ENCODE assay signal across 27 cellular contexts in the genomic region with DNA sequence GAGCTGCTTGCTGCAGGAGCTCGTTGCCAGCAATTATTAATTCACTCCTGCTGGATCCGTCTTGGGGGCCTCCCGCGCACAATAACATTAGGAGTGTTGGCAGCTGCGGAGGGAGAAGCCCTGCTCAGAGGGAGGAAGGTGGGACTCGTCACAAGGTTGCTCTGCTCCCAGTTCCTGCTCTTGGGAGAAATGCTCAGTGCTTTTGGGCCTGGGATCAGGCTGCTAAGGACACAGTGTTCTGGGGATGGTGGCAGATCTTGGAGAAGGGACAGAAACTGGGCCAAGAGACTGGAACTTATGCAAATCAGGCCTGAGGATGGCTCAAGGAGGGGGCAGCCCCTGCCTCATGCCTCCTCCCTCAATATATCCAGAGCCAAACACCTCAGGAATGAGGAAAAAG.
A peak's percentile ranks its signal among the peaks of the same experiment; 100 is the strongest.
DNase-seq lines count a peak whose midpoint lies in the region; ATAC-seq and TF ChIP-seq lines count a peak whose summit lies in the region.
"Had no signal": no experiment of that assay in that cellular context is flagged by ENCODE, and none has a peak within 500 bp of the region (broad histone marks: within the 10 kb centered on the region; RNA-seq: fewer than 3 reads in every experiment).

No MANE protein-coding gene starts in this region.

- H3K4me1 Mint-ChIP-seq in nephron (peaks cover 41% of the 10 kb centered on the region), T-cell (no peaks in the 10 kb centered on the region)
- H3K4me1 Mint-ChIP-seq: activated T-helper 17 cell treated with anti-CD3 and anti-CD28 coated beads, Interleukin-2, amount 50 U/mL, for 72 hours; central memory CD8-positive, alpha-beta T cell; immature natural killer cell had no signal

- TF ChIP-seq EP300 in gastroesophageal sphincter (IDR thresholded peaks at IDR 0.05) = no peak

- H3K4me3 Mint-ChIP-seq in nephron (peak overlapping the region in 2 of 3 experiments; percentile 31), T-cell (no peak overlapping the region)
- H3K4me3 Mint-ChIP-seq: activated T-helper 17 cell treated with anti-CD3 and anti-CD28 coated beads, Interleukin-2, amount 50 U/mL, for 72 hours; CD4-positive, alpha-beta T cell; central memory CD8-positive, alpha-beta T cell; immature natural killer cell had no signal

- ATAC-seq in gastroesophageal sphincter = peak; percentile 29
- ATAC-seq in T-cell (replicated peaks in 1 of 4) = no peak
- ATAC-seq: activated naive CD4-positive, alpha-beta T cell treated with anti-CD3 and anti-CD28 coated beads, Interleukin-2, amount 50 U/mL, for 72 hours; activated T-helper 17 cell treated with anti-CD3 and anti-CD28 coated beads, Interleukin-2, amount 50 U/mL, for 72 hours; HepG2 had no signal

- no peaks in the 10 kb centered on the region for H3K36me3 ChIP-seq in gastroesophageal sphincter
- H3K36me3 ChIP-seq: ascending aorta, tibial nerve had no signal

- H3K27ac Mint-ChIP-seq in nephron (peak overlapping the region; percentile 31 to 89 (median 72)), T-cell (no peak overlapping the region)
- H3K27ac Mint-ChIP-seq: activated naive CD4-positive, alpha-beta T cell treated with anti-CD3 and anti-CD28 coated beads, Interleukin-2, amount 50 U/mL, for 72 hours; activated T-helper 17 cell treated with anti-CD3 and anti-CD28 coated beads, Interleukin-2, amount 50 U/mL, for 72 hours; CD4-positive, alpha-beta T cell; immature natural killer cell had no signal

- H3K9me3 ChIP-seq in gastroesophageal sphincter = no peaks in the 10 kb centered on the region
- H3K9me3 ChIP-seq: ascending aorta, tibial nerve had no signal

- POLR2A ChIA-PET in T-cell (lab: Charles Lee) = no interaction called here

- no peaks in the 10 kb centered on the region for H3K4me1 ChIP-seq in gastroesophageal sphincter
- H3K4me1 ChIP-seq: ascending aorta had no signal

- peaks cover 11% of the 10 kb centered on the region for H3K27me3 ChIP-seq in gastroesophageal sphincter
- H3K27me3 ChIP-seq: ascending aorta, tibial nerve had no signal

- no peaks in the 10 kb centered on the region for H3K36me3 Mint-ChIP-seq in nephron (ENCODE audit: low read depth)
- H3K36me3 Mint-ChIP-seq in T-cell = no peaks in the 10 kb centered on the region
- H3K36me3 Mint-ChIP-seq: activated naive CD4-positive, alpha-beta T cell treated with anti-CD3 and anti-CD28 coated beads, Interleukin-2, amount 50 U/mL, for 72 hours; immature natural killer cell had no signal

- no peak overlapping the region for H3K4me3 ChIP-seq in gastroesophageal sphincter
- H3K4me3 ChIP-seq: ascending aorta, tibial nerve had no signal

- WGBS in gastroesophageal sphincter (ENCODE audit: low coverage in 1 of 2), 2 donors = 22 to 33% methylated on average over 1 to 3 of the region's 6 CpGs

- TF ChIP-seq CTCF in gastroesophageal sphincter (IDR thresholded peaks at IDR 0.05) (no peak), nephron (IDR thresholded peaks at IDR 0.05; ENCODE audit: unreplicated experiment in 3 of 3) (no peak)

- CTCF ChIA-PET in T-cell (lab: Charles Lee) = no interaction called here

- peaks cover 6% of the 10 kb centered on the region for H3K27me3 Mint-ChIP-seq in nephron (ENCODE audit: low read depth)
- peaks cover 16 to 19% of the 10 kb centered on the region in 2 donors for H3K27me3 Mint-ChIP-seq in T-cell

- peaks cover 8% of the 10 kb centered on the region for H3K9me3 Mint-ChIP-seq in nephron
- peaks cover 0 to 13% (median 0%) of the 10 kb centered on the region in 3 donors for H3K9me3 Mint-ChIP-seq in T-cell
- H3K9me3 Mint-ChIP-seq: activated T-helper 17 cell treated with anti-CD3 and anti-CD28 coated beads, Interleukin-2, amount 50 U/mL, for 72 hours; CD4-positive, alpha-beta T cell; central memory CD8-positive, alpha-beta T cell; immature natural killer cell had no signal

- DNase-seq in DMS 273 (lab: John Stamatoyannopoulos, UW; ENCODE audit: unreplicated experiment) (peak; percentile 54), DMS 273 treated with DMSO at 0.1 percent for 48 hours (lab: John Stamatoyannopoulos, UW) (no peak), superior temporal gyrus (ENCODE audit: extremely low spot score) (peak; percentile 69), NCI-H526 treated with DMSO at 0.1 percent for 48 hours (lab: John Stamatoyannopoulos, UW) (no peak), T-cell (no peak), NCI-H2029 treated with DMSO at 0.1 percent for 48 hours (lab: John Stamatoyannopoulos, UW) (no peak)
- DNase-seq: activated CD4-positive, alpha-beta T cell treated with anti-CD3 and anti-CD28 coated beads, Interleukin-2, amount 50 U/mL, for 48 hours; activated CD4-positive, CD25-positive, alpha-beta regulatory T cell; activated CD8-positive, alpha-beta memory T cell treated with anti-CD3 and anti-CD28 coated beads, Interleukin-2, amount 50 U/mL, for 4 hours; CD4-positive, alpha-beta T cell; foreskin fibroblast; immature natural killer cell; NCI-H1092; NCI-H187 treated with DMSO at 0.1 percent for 48 hours; SHP77; stimulated activated CD4-positive, alpha-beta T cell treated with anti-CD3 and anti-CD28 coated beads, Interleukin-4, amount 100 ng/mL, for 4 hours; stimulated activated naive CD4-positive, alpha-beta T cell treated with Interleukin-2 at 50 U/mL for 16 hours had no signal

- peak overlapping the region in 1 of 4 donors; percentile 19 for H3K27ac ChIP-seq in gastroesophageal sphincter
- H3K27ac ChIP-seq: 22Rv1, ascending aorta, HL-60, tibial nerve had no signal

- no peak for TF ChIP-seq POLR2A in gastroesophageal sphincter (IDR thresholded peaks at IDR 0.05)

Comparison
In these comparisons a context has a peak if more than half of its experiments do, and no peak if none do; other contexts are left out.
1. DNase-seq: peak in DMS 273 (single experiment) and superior temporal gyrus (single experiment); none in DMS 273 treated with DMSO at 0.1 percent for 48 hours (single experiment), NCI-H526 treated with DMSO at 0.1 percent for 48 hours (single experiment), T-cell (0 of 34) and NCI-H2029 treated with DMSO at 0.1 percent for 48 hours (single experiment).
2. H3K27ac Mint-ChIP-seq: peak in nephron (3 of 3); none in T-cell (0 of 2).
3. H3K4me3 Mint-ChIP-seq: peak in nephron (2 of 3); none in T-cell (0 of 3).